In genomic region chr19:52880895-52881389, GRCh38 we compare ENCODE assay signal across 23 cellular contexts.
"Had no signal": no experiment of that assay in that cellular context is flagged by ENCODE, and none has a peak within 500 bp of the region (broad histone marks: within the 10 kb centered on the region; RNA-seq: fewer than 3 reads in every experiment).

No MANE protein-coding gene starts in this region.

- H3K4me3 Mint-ChIP-seq: activated CD4-positive, alpha-beta T cell treated with anti-CD3 and anti-CD28 coated beads, Interleukin-2, amount 10 ng/mL, durations not matched to agents 24 days and 14 days; activated CD8-positive, alpha-beta memory T cell treated with anti-CD3 and anti-CD28 coated beads, Interleukin-2, amount 10 ng/mL, durations not matched to agents 7 days and 5 days; activated T-cell treated with anti-CD3 and anti-CD28 coated beads, Interleukin-2, amount 50 U/mL, for 24 hours; activated T-helper 1 cell treated with anti-CD3 and anti-CD28 coated beads, Interleukin-12 subunit alpha, Interleukin-12 subunit beta, Interleukin-2, Interleukin-4 antibody, amounts not matched to agents 30 ng/mL and 10 ng/mL and 1 ng/mL, durations not matched to agents 14 hours and 24 hours and 36 hours; brain; central memory CD8-positive, alpha-beta T cell; T-helper 17 cell; WTC11 had no signal

- DNase-seq: activated CD4-positive, alpha-beta T cell treated with anti-CD3 and anti-CD28 coated beads for 1 hour; activated CD4-positive, alpha-beta T cell treated with anti-CD3 and anti-CD28 coated beads, Interleukin-2, amount 10 ng/mL, durations not matched to agents 24 days and 14 days; activated CD4-positive, alpha-beta T cell treated with anti-CD3 and anti-CD28 coated beads, Interleukin-2, amount 50 U/mL, for 48 hours; activated CD8-positive, alpha-beta memory T cell treated with anti-CD3 and anti-CD28 coated beads, Interleukin-2, amount 10 ng/mL, durations not matched to agents 7 days and 5 days; activated effector memory CD4-positive, alpha-beta T cell treated with Interleukin-2 at 50 U/mL for 16 hours; activated naive CD4-positive, alpha-beta T cell; activated T-cell treated with anti-CD3 and anti-CD28 coated beads, Interleukin-2, amount 50 U/mL, for 24 hours; amygdala; MV-4-11; NCI-H1092 treated with DMSO at 0.1 percent for 48 hours; NCI-H1436; NCI-H1694 treated with DMSO at 0.1 percent for 48 hours; NCI-H2029 treated with DMSO at 0.1 percent for 48 hours; NCI-H524; SHP77 treated with DMSO at 0.1 percent for 48 hours; T-helper 17 cell; T-helper 9 cell had no signal

- H3K4me2 ChIP-seq: KMS-11 had no signal

- H3K27ac ChIP-seq: KMS-11 had no signal

- ATAC-seq: activated CD8-positive, alpha-beta memory T cell treated with anti-CD3 and anti-CD28 coated beads, Interleukin-2, amount 10 ng/mL, durations not matched to agents 7 days and 5 days; T-helper 17 cell; WTC11 had no signal

- H3K27ac Mint-ChIP-seq: activated CD4-positive, alpha-beta T cell treated with anti-CD3 and anti-CD28 coated beads, Interleukin-2, amount 10 ng/mL, durations not matched to agents 24 days and 14 days; activated CD8-positive, alpha-beta memory T cell treated with anti-CD3 and anti-CD28 coated beads, Interleukin-2, amount 10 ng/mL, durations not matched to agents 7 days and 5 days; activated naive CD4-positive, alpha-beta T cell treated with anti-CD3 and anti-CD28 coated beads, Interleukin-2, amount 50 U/mL, for 24 hours; activated T-cell treated with anti-CD3 and anti-CD28 coated beads, Interleukin-2, amount 50 U/mL, for 24 hours; activated T-helper 1 cell treated with anti-CD3 and anti-CD28 coated beads, Interleukin-12 subunit alpha, Interleukin-12 subunit beta, Interleukin-2, Interleukin-4 antibody, amounts not matched to agents 30 ng/mL and 10 ng/mL and 1 ng/mL, durations not matched to agents 14 hours and 24 hours and 36 hours; brain; T-helper 17 cell; WTC11 had no signal

- H3K9ac ChIP-seq: KMS-11 had no signal

- H3K27me3 Mint-ChIP-seq: activated CD4-positive, alpha-beta T cell treated with anti-CD3 and anti-CD28 coated beads, Interleukin-2, amount 10 ng/mL, durations not matched to agents 24 days and 14 days; activated CD8-positive, alpha-beta memory T cell treated with anti-CD3 and anti-CD28 coated beads, Interleukin-2, amount 10 ng/mL, durations not matched to agents 7 days and 5 days; activated naive CD4-positive, alpha-beta T cell treated with anti-CD3 and anti-CD28 coated beads, Interleukin-2, amount 50 U/mL, for 24 hours; activated T-cell treated with anti-CD3 and anti-CD28 coated beads, Interleukin-2, amount 50 U/mL, for 24 hours; brain; central memory CD8-positive, alpha-beta T cell; T-helper 17 cell had no signal

- H3K4me1 Mint-ChIP-seq: activated CD4-positive, alpha-beta T cell treated with anti-CD3 and anti-CD28 coated beads, Interleukin-2, amount 10 ng/mL, durations not matched to agents 24 days and 14 days; activated CD8-positive, alpha-beta memory T cell treated with anti-CD3 and anti-CD28 coated beads, Interleukin-2, amount 10 ng/mL, durations not matched to agents 7 days and 5 days; activated naive CD4-positive, alpha-beta T cell treated with anti-CD3 and anti-CD28 coated beads, Interleukin-2, amount 50 U/mL, for 24 hours; brain; central memory CD8-positive, alpha-beta T cell; T-helper 17 cell; WTC11 had no signal
